ENCODE assay signal across 26 cellular contexts in the genomic region with DNA sequence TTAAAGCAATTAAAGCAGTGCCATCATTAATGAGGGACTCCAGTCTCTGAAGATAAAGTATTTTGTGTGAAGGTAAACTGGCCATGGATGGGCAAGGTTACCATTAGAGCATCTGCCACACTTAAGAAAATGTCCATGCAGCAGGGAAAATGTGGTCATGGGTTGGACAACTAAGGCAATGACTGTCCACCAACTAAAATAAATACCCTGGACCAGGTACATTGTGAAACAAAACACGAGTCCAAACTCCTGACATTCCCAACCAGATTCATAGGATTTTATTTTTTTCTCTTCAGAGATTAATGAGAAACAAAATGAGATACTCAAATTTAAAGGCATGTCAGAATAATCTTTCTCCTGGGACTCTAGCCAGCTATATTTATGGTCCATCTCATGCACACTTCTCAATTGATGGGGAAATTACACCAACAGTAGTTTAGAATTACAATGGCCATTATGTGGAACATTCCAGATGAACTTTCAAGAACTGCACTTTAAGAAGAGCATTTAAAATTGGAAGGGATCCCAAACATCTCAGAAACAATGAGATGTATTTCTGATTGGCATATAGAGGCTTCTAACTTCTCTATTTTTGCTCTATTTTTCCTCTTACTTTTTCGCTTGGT. TPM values are rescaled to one million over a fixed set of nuclear protein-coding genes. Genes with fewer than 3 reads are reported as not detected.
DNase-seq lines count a peak whose midpoint lies in the region; ATAC-seq and TF ChIP-seq lines count a peak whose summit lies in the region.
"Had no signal": no experiment of that assay in that cellular context is flagged by ENCODE, and none has a peak within 500 bp of the region (broad histone marks: within the 10 kb centered on the region; RNA-seq: fewer than 3 reads in every experiment).

No MANE protein-coding gene starts in this region.

- intact Hi-C loops in Right ventricle myocardium superior (cut with DNase I) (no loop called here), Calu3 (cut with micrococcal nuclease; ENCODE audit: unreplicated experiment) (no loop called here)

- H3K4me1 Mint-ChIP-seq in Calu3 (ENCODE audit: low read depth, unreplicated experiment): no peaks in the 10 kb centered on the region
- H3K4me1 Mint-ChIP-seq: CD4-positive, alpha-beta memory T cell had no signal

- H3K9me3 Mint-ChIP-seq in Calu3 (ENCODE audit: low read depth, unreplicated experiment): no peaks in the 10 kb centered on the region

- no peak overlapping the region for H3K27ac Mint-ChIP-seq in Calu3 (ENCODE audit: unreplicated experiment)
- H3K27ac Mint-ChIP-seq: CD4-positive, alpha-beta memory T cell had no signal

- TF ChIP-seq CTCF in HEK293 (tag by site-specific recombination; IDR thresholded peaks at IDR 0.05): no peak
- TF ChIP-seq CTCF in fibroblast of pulmonary artery (IDR thresholded peaks at IDR 0.05; ENCODE audit: low read length, missing control alignments): no peak
- no peak for TF ChIP-seq CTCF in Calu3 (IDR thresholded peaks at IDR 0.05; ENCODE audit: unreplicated experiment)

- no peak overlapping the region for H3K27ac ChIP-seq in HEK293 (ENCODE audit: extremely low read depth, low read depth, low read length)
- H3K27ac ChIP-seq: BLaER1 treated with 17β-estradiol and CSF1 and Interleukin-3, amounts not matched to agents 10 nM and 100 nM; Peyer's patch; SJCRH30 had no signal

- no peak overlapping the region for H3K4me3 Mint-ChIP-seq in Calu3 (ENCODE audit: low read depth, unreplicated experiment)
- H3K4me3 Mint-ChIP-seq: CD4-positive, alpha-beta memory T cell had no signal

- H3K4me1 ChIP-seq in HEK293 (ENCODE audit: control insufficient read depth, insufficient read depth, low read length): no peaks in the 10 kb centered on the region
- H3K4me1 ChIP-seq: Caco-2, Peyer's patch, SJCRH30 had no signal

- H3K36me3 ChIP-seq in HEK293 (ENCODE audit: control insufficient read depth in 2 of 2, insufficient read depth in 1 of 2, low read length in 2 of 2): no peaks in the 10 kb centered on the region
- H3K36me3 ChIP-seq: BLaER1 treated with 17β-estradiol and CSF1 and Interleukin-3, amounts not matched to agents 10 nM and 100 nM; Peyer's patch; SJCRH30 had no signal

- H3K36me3 Mint-ChIP-seq in Calu3 (ENCODE audit: insufficient read depth, unreplicated experiment): no peaks in the 10 kb centered on the region
- H3K36me3 Mint-ChIP-seq: CD4-positive, alpha-beta memory T cell had no signal

- DNase-seq in DMS79 (lab: John Stamatoyannopoulos, UW) (peak; percentile 89), NCI-H345 treated with DMSO at 0.1 percent for 48 hours (lab: John Stamatoyannopoulos, UW; ENCODE audit: unreplicated experiment) (peak; percentile 2), fibroblast of pulmonary artery (ENCODE audit: low read depth) (peak; percentile 23), Right ventricle myocardium superior (no peak), NCI-H2081 treated with DMSO at 0.1 percent for 48 hours (lab: John Stamatoyannopoulos, UW) (no peak), Calu3 (no peak)
- DNase-seq: ACHN; Caco-2; CD4-positive, alpha-beta memory T cell; GDM1; IMR-90; MV-4-11; NCI-H1436; NCI-H187 treated with DMSO at 0.1 percent for 48 hours; NCI-H2171 treated with DMSO at 0.1 percent for 48 hours; NCI-H510A; NCI-H748 treated with DMSO at 0.1 percent for 48 hours; Peyer's patch; SJCRH30 had no signal

- no TSS peak for BruUV-seq in Calu3 (replicated peaks; lab: Mats Ljungman, UMichigan)

- H3K4me3 ChIP-seq in HEK293 (ENCODE audit: low read depth, low read length): no peak overlapping the region
- no peak overlapping the region for H3K4me3 ChIP-seq in fibroblast of pulmonary artery (replicated peaks; ENCODE audit: low read depth, low read length)
- H3K4me3 ChIP-seq: BLaER1 treated with 17β-estradiol and CSF1 and Interleukin-3, amounts not matched to agents 10 nM and 100 nM; Peyer's patch; SJCRH30 had no signal

- POLR2A ChIA-PET in HEK293 (lab: Yijun Ruan, JAX): no interaction called here

- CTCF ChIA-PET in HEK293 (lab: Yijun Ruan, JAX): no interaction called here
- CTCF ChIA-PET in Calu3 (lab: Charles Lee): interaction anchor here (0.6 kb wide), 1 partner anchor 72 kb away, joined by 3 read pairs; no protein-coding TSS in a partner anchor

- no peaks in the 10 kb centered on the region for H3K27me3 Mint-ChIP-seq in Calu3 (ENCODE audit: unreplicated experiment)
- H3K27me3 Mint-ChIP-seq: CD4-positive, alpha-beta memory T cell had no signal

- ATAC-seq in Right ventricle myocardium superior (ENCODE audit: poor library complexity): no peak
- ATAC-seq: HCT116 had no signal

- no peaks in the 10 kb centered on the region for H3K9me3 ChIP-seq in HEK293 (ENCODE audit: control insufficient read depth, insufficient read depth, low read depth, low read length)
- H3K9me3 ChIP-seq: BLaER1 treated with 17β-estradiol and CSF1 and Interleukin-3, amounts not matched to agents 10 nM and 100 nM; Caco-2; Peyer's patch; SJCRH30 had no signal

TF ChIP-seq in HEK293, 187 proteins besides CTCF, POLR2A, EP300 and RAD21:
- no peak for TF ChIP-seq ZNF585B (tag by site-specific recombination; IDR thresholded peaks at IDR 0.05)
- TF ChIP-seq HOXD13 (CRISPR knock-in tag; IDR thresholded peaks at IDR 0.05; ENCODE audit: borderline replicate concordance): no peak
- TF ChIP-seq, protein P1, sequence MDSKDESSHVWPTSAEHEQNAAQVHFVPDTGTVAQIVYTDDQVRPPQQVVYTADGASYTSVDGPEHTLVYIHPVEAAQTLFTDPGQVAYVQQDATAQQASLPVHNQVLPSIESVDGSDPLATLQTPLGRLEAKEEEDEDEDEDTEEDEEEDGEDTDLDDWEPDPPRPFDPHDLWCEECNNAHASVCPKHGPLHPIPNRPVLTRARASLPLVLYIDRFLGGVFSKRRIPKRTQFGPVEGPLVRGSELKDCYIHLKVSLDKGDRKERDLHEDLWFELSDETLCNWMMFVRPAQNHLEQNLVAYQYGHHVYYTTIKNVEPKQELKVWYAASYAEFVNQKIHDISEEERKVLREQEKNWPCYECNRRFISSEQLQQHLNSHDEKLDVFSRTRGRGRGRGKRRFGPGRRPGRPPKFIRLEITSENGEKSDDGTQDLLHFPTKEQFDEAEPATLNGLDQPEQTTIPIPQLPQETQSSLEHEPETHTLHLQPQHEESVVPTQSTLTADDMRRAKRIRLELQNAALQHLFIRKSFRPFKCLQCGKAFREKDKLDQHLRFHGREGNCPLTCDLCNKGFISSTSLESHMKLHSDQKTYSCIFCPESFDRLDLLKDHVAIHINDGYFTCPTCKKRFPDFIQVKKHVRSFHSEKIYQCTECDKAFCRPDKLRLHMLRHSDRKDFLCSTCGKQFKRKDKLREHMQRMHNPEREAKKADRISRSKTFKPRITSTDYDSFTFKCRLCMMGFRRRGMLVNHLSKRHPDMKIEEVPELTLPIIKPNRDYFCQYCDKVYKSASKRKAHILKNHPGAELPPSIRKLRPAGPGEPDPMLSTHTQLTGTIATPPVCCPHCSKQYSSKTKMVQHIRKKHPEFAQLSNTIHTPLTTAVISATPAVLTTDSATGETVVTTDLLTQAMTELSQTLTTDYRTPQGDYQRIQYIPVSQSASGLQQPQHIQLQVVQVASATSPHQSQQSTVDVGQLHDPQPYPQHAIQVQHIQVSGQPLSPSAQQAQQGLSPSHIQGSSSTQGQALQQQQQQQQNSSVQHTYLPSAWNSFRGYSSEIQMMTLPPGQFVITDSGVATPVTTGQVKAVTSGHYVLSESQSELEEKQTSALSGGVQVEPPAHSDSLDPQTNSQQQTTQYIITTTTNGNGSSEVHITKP (tag by site-specific recombination; IDR thresholded peaks at IDR 0.05): 0 out of 2 replicates have a peak, but pooled peaks have one; percentile 11

RNA-seq across cellular contexts. Expression of a gene that starts 8.1 kb away (rescaled TPM):
- not detected for total RNA-seq in Right ventricle myocardium superior
- total RNA-seq in Calu3 (2022): 0.19 and 0.24 TPM in 2 replicates
- total RNA-seq: Caco-2; Daoy; H1; IMR-90; M059J; Peyer's patch; SJCRH30; T-helper 1 cell treated with Interleukin-12 subunit alpha and Interleukin-12 subunit beta and Interleukin-4 antibody, amounts not matched to agents 30 ng/mL and 1 ng/mL, for 36 hours had no signal

RNA-seq across cellular contexts. Expression of a gene that starts 31.0 kb away (rescaled TPM):
- total RNA-seq in Right ventricle myocardium superior: 7.4 TPM
- total RNA-seq in Calu3 (2022): 10.3 and 26.6 TPM in 2 replicates
- total RNA-seq: Caco-2, H1, IMR-90 had no signal

RNA-seq across cellular contexts. Expression of a gene that starts 41.8 kb away (rescaled TPM):
- total RNA-seq in Right ventricle myocardium superior (11.1 TPM), Calu3 (2022) (29.7 and 37.8 TPM in 2 replicates)
- total RNA-seq: H1 had no signal

Comparison
In these comparisons a context has a peak if more than half of its experiments do, and no peak if none do; other contexts are left out.
1. DNase-seq: peak in DMS79 (single experiment), NCI-H345 treated with DMSO at 0.1 percent for 48 hours (single experiment) and fibroblast of pulmonary artery (single experiment); none in Right ventricle myocardium superior (single experiment), NCI-H2081 treated with DMSO at 0.1 percent for 48 hours (single experiment) and Calu3 (single experiment).